In the genomic region with DNA sequence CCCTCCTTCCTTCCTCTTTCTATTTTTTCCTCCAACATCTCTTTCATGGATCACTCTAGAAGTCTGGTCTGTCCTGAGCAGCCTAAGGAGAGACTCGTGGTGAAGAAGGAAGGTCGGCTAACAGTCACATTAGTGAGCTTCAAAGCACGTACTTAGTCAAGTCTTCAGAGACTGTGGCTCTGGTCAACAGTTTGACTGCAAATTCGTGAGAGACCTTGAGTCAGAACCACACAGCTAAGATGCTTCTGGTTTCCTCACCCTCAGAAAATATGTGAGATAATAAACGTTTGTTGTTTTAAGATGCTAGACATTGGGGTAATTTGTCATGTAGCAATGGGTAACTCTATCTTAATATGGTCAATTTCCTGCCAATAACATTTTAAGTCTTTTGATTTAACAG, we compare ENCODE assay signal across 21 cellular contexts.
DNase-seq lines count a peak whose midpoint lies in the region; ATAC-seq and TF ChIP-seq lines count a peak whose summit lies in the region.
"Had no signal": no experiment of that assay in that cellular context is flagged by ENCODE, and none has a peak within 500 bp of the region (broad histone marks: within the 10 kb centered on the region; RNA-seq: fewer than 3 reads in every experiment).

No MANE protein-coding gene starts in this region.

- H3K27ac Mint-ChIP-seq in natural killer cell treated with Interleukin-12 subunit alpha and Interleukin-12 subunit beta and Interleukin-15 and Interleukin-18, amount 100 ng/mL, for 72 hours: peak overlapping the region; percentile 38 to 84
- no peak overlapping the region for H3K27ac Mint-ChIP-seq in natural killer cell
- H3K27ac Mint-ChIP-seq in activated CD8-positive, alpha-beta T cell treated with anti-CD3 and anti-CD28 coated beads, Interleukin-2, amount 10 ng/mL, durations not matched to agents 7 days and 5 days: peak overlapping the region; percentile 41
- H3K27ac Mint-ChIP-seq: CD14-positive monocyte had no signal

- CTCF ChIA-PET in activated CD8-positive, alpha-beta T cell treated with anti-CD3 and anti-CD28 coated beads, Interleukin-2, amount 10 ng/mL, durations not matched to agents 7 days and 5 days (lab: Charles Lee): interaction anchor here (1.3 kb wide), 1 partner anchor 22 kb away, joined by 3 read pairs; no protein-coding TSS in a partner anchor

- H3K4me1 Mint-ChIP-seq in natural killer cell treated with Interleukin-12 subunit alpha and Interleukin-12 subunit beta and Interleukin-15 and Interleukin-18, amount 100 ng/mL, for 72 hours (ENCODE audit: low read depth in 2 of 2): peaks cover 2 to 12% of the 10 kb centered on the region in 2 donors
- H3K4me1 Mint-ChIP-seq in natural killer cell: no peaks in the 10 kb centered on the region
- H3K4me1 Mint-ChIP-seq in activated CD8-positive, alpha-beta T cell treated with anti-CD3 and anti-CD28 coated beads, Interleukin-2, amount 10 ng/mL, durations not matched to agents 7 days and 5 days (ENCODE audit: low read depth): peaks cover 5% of the 10 kb centered on the region
- H3K4me1 Mint-ChIP-seq: CD14-positive monocyte had no signal

- TF ChIP-seq CTCF in natural killer cell (IDR thresholded peaks at IDR 0.05): no peak

- no peak for DNase-seq in natural killer cell treated with Interleukin-12 subunit alpha and Interleukin-12 subunit beta and Interleukin-15 and Interleukin-18, amount 100 ng/mL, for 72 hours (ENCODE audit: low spot score)
- DNase-seq in natural killer cell (no peak), iris pigment epithelial cell (ENCODE audit: low read depth) (peak; percentile 3), ecto neural progenitor cell (ENCODE audit: low spot score) (no peak), Right ventricle myocardium inferior (ENCODE audit: missing footprints) (no peak)
- no peak for DNase-seq in activated CD8-positive, alpha-beta T cell treated with anti-CD3 and anti-CD28 coated beads, Interleukin-2, amount 10 ng/mL, durations not matched to agents 7 days and 5 days
- no peak for DNase-seq in activated naive CD4-positive, alpha-beta T cell (lab: John Stamatoyannopoulos, UW)
- DNase-seq: COR-L47; DMS153; HCEC 1CT; NCI-H1048; NCI-H1436 treated with DMSO at 0.1 percent for 48 hours; NCI-H2029 treated with DMSO at 0.1 percent for 48 hours; NCI-H2171 treated with DMSO at 0.1 percent for 48 hours; NCI-H446 treated with DMSO at 0.1 percent for 48 hours; NK-92 treated with Interleukin-12 subunit alpha and Interleukin-12 subunit beta, amount 100 ng/mL, for 24 hours; OCI-M1; SIG-M5 had no signal

- POLR2A ChIA-PET in activated CD8-positive, alpha-beta T cell treated with anti-CD3 and anti-CD28 coated beads, Interleukin-2, amount 10 ng/mL, durations not matched to agents 7 days and 5 days (lab: Charles Lee): no interaction called here

- H3K27me3 Mint-ChIP-seq in natural killer cell treated with Interleukin-12 subunit alpha and Interleukin-12 subunit beta and Interleukin-15 and Interleukin-18, amount 100 ng/mL, for 72 hours: no peaks in the 10 kb centered on the region
- no peaks in the 10 kb centered on the region for H3K27me3 Mint-ChIP-seq in natural killer cell (ENCODE audit: low read depth in 2 of 2)
- no peaks in the 10 kb centered on the region for H3K27me3 Mint-ChIP-seq in activated CD8-positive, alpha-beta T cell treated with anti-CD3 and anti-CD28 coated beads, Interleukin-2, amount 10 ng/mL, durations not matched to agents 7 days and 5 days (ENCODE audit: low read depth)

- H3K36me3 Mint-ChIP-seq in natural killer cell treated with Interleukin-12 subunit alpha and Interleukin-12 subunit beta and Interleukin-15 and Interleukin-18, amount 100 ng/mL, for 72 hours: peaks cover 6% of the 10 kb centered on the region
- peaks cover 6% of the 10 kb centered on the region for H3K36me3 Mint-ChIP-seq in natural killer cell
- H3K36me3 Mint-ChIP-seq in activated CD8-positive, alpha-beta T cell treated with anti-CD3 and anti-CD28 coated beads, Interleukin-2, amount 10 ng/mL, durations not matched to agents 7 days and 5 days (ENCODE audit: low read depth): peaks cover 5% of the 10 kb centered on the region
- H3K36me3 Mint-ChIP-seq: CD14-positive monocyte had no signal

- intact Hi-C loops in natural killer cell (cut with micrococcal nuclease) (no loop called here), Right ventricle myocardium inferior (cut with DNase I) (no loop called here)

- H3K4me3 Mint-ChIP-seq in natural killer cell treated with Interleukin-12 subunit alpha and Interleukin-12 subunit beta and Interleukin-15 and Interleukin-18, amount 100 ng/mL, for 72 hours: peak overlapping the region; percentile 77
- H3K4me3 Mint-ChIP-seq in natural killer cell: no peak overlapping the region
- no peak overlapping the region for H3K4me3 Mint-ChIP-seq in activated CD8-positive, alpha-beta T cell treated with anti-CD3 and anti-CD28 coated beads, Interleukin-2, amount 10 ng/mL, durations not matched to agents 7 days and 5 days
- H3K4me3 Mint-ChIP-seq: CD14-positive monocyte had no signal

- peaks cover 3% of the 10 kb centered on the region for H3K9me3 Mint-ChIP-seq in natural killer cell treated with Interleukin-12 subunit alpha and Interleukin-12 subunit beta and Interleukin-15 and Interleukin-18, amount 100 ng/mL, for 72 hours
- peaks cover 6 to 8% of the 10 kb centered on the region in 2 donors for H3K9me3 Mint-ChIP-seq in natural killer cell
- H3K9me3 Mint-ChIP-seq in activated CD8-positive, alpha-beta T cell treated with anti-CD3 and anti-CD28 coated beads, Interleukin-2, amount 10 ng/mL, durations not matched to agents 7 days and 5 days (ENCODE audit: insufficient read depth): no peaks in the 10 kb centered on the region

- peak; percentile 70 to 94 for ATAC-seq in natural killer cell treated with Interleukin-12 subunit alpha and Interleukin-12 subunit beta and Interleukin-15 and Interleukin-18, amount 100 ng/mL, for 72 hours
- ATAC-seq in natural killer cell (no peak), Right ventricle myocardium inferior (no peak), HG03432 (IDR thresholded peaks at IDR 0.05; ENCODE audit: unreplicated experiment) (no peak)
- ATAC-seq in activated CD8-positive, alpha-beta T cell treated with anti-CD3 and anti-CD28 coated beads, Interleukin-2, amount 10 ng/mL, durations not matched to agents 7 days and 5 days: no peak
- ATAC-seq: K562 had no signal

Comparison
In these comparisons a context has a peak if more than half of its experiments do, and no peak if none do; other contexts are left out.
1. ATAC-seq: peak in natural killer cell treated with Interleukin-12 subunit alpha and Interleukin-12 subunit beta and Interleukin-15 and Interleukin-18, amount 100 ng/mL, for 72 hours (2 of 2); none in natural killer cell (0 of 3), activated CD8-positive, alpha-beta T cell treated with anti-CD3 and anti-CD28 coated beads, Interleukin-2, amount 10 ng/mL, durations not matched to agents 7 days and 5 days (single experiment), Right ventricle myocardium inferior (single experiment) and HG03432 (single experiment).
2. H3K27ac Mint-ChIP-seq: peak in natural killer cell treated with Interleukin-12 subunit alpha and Interleukin-12 subunit beta and Interleukin-15 and Interleukin-18, amount 100 ng/mL, for 72 hours (2 of 2) and activated CD8-positive, alpha-beta T cell treated with anti-CD3 and anti-CD28 coated beads, Interleukin-2, amount 10 ng/mL, durations not matched to agents 7 days and 5 days (single experiment); none in natural killer cell (0 of 2).